ENCODE assay signal across 25 cellular contexts in genomic region chr11:117640041-117640440, GRCh38.
"Had no signal": no experiment of that assay in that cellular context is flagged by ENCODE, and none has a peak within 500 bp of the region (broad histone marks: within the 10 kb centered on the region; RNA-seq: fewer than 3 reads in every experiment).

No MANE protein-coding gene starts in this region.

- H3K4me3 ChIP-seq: colonic mucosa, gastrocnemius medialis, hepatocyte, neural progenitor cell, tibial artery had no signal

- H2AFZ ChIP-seq: hepatocyte, neural progenitor cell had no signal

- H3K36me3 ChIP-seq: colonic mucosa, gastrocnemius medialis, neural progenitor cell, tibial artery had no signal

- H3K4me2 ChIP-seq: hepatocyte, neural progenitor cell had no signal

- H3K27me3 ChIP-seq: colonic mucosa, neural progenitor cell had no signal

- H3K9me3 ChIP-seq: colonic mucosa, gastrocnemius medialis, tibial artery had no signal

- DNase-seq: activated CD4-positive, alpha-beta T cell treated with anti-CD3 and anti-CD28 coated beads for 1 hour; activated CD4-positive, alpha-beta T cell treated with anti-CD3 and anti-CD28 coated beads, Interleukin-2, amount 10 ng/mL, durations not matched to agents 7 days and 5 days; activated CD8-positive, alpha-beta T cell treated with anti-CD3 and anti-CD28 coated beads for 36 hours; activated gamma-delta T cell treated with Interleukin-2 at 50 U/mL for 16 hours; activated naive CD8-positive, alpha-beta T cell treated with anti-CD3 and anti-CD28 coated beads, Interleukin-2, amount 50 U/mL, for 24 hours; activated T-cell treated with anti-CD3 and anti-CD28 coated beads, Interleukin-2, amount 50 U/mL, for 4 hours; colonic mucosa; effector memory CD4-positive, alpha-beta T cell; gastrocnemius medialis; islet precursor cell; left cardiac atrium; natural killer cell; small intestine; stimulated activated CD4-positive, alpha-beta T cell treated with anti-CD3 and anti-CD28 coated beads, Interleukin-1b, Interleukin-23, amount 100 ng/mL, for 48 hours; stimulated activated CD4-positive, alpha-beta T cell treated with anti-CD3 and anti-CD28 coated beads, Interleukin-4, amount 100 ng/mL, for 4 hours; stimulated activated CD8-positive, alpha-beta memory T cell treated with anti-CD3 and anti-CD28 coated beads, Interleukin-4, amount 100 ng/mL, for 48 hours; stimulated activated naive CD8-positive, alpha-beta T cell treated with anti-CD3 and anti-CD28 coated beads, Interleukin-15, amount 100 ng/mL, for 72 hours; T-helper 17 cell; tibial artery had no signal

- ATAC-seq: activated CD8-positive, alpha-beta T cell treated with anti-CD3 and anti-CD28 coated beads for 36 hours; activated naive CD8-positive, alpha-beta T cell treated with anti-CD3 and anti-CD28 coated beads, Interleukin-2, amount 50 U/mL, for 24 hours; activated T-cell treated with anti-CD3 and anti-CD28 coated beads, Interleukin-2, amount 50 U/mL, for 4 hours; activated T-helper 17 cell treated with anti-CD3 and anti-CD28 coated beads, Interleukin-2, amount 50 U/mL, for 72 hours; gastrocnemius medialis; natural killer cell; sciatic nerve; SK-N-SH treated with all-trans-retinoic acid at 6 μM for 48 hours; stimulated activated memory B cell treated with anti-CD40 and anti-IgM and Interleukin-4, amounts not matched to agents 10 μg/mL and 1 μg/mL and 100 μg/mL, for 72 hours; stimulated activated naive CD8-positive, alpha-beta T cell treated with anti-CD3 and anti-CD28 coated beads, Interleukin-15, amount 100 ng/mL, for 72 hours; T-helper 17 cell had no signal

- H3K79me2 ChIP-seq: hepatocyte had no signal

- H3K4me1 ChIP-seq: colonic mucosa, gastrocnemius medialis, tibial artery had no signal

- H3K9ac ChIP-seq: neural progenitor cell had no signal

- H3K27ac ChIP-seq: colonic mucosa, gastrocnemius medialis, hepatocyte, neural progenitor cell, tibial artery had no signal

- FAIRE-seq: small intestine had no signal
